In genomic region chr3:40725026-40725425, GRCh38 we compare ENCODE assay signal across 23 cellular contexts.
DNase-seq lines count a peak whose midpoint lies in the region; ATAC-seq lines count a peak whose summit lies in the region.
"Had no signal": no experiment of that assay in that cellular context is flagged by ENCODE, and none has a peak within 500 bp of the region (broad histone marks: within the 10 kb centered on the region; RNA-seq: fewer than 3 reads in every experiment).

No MANE protein-coding gene starts in this region.

- DNase-seq in COLO668 (lab: John Stamatoyannopoulos, UW; ENCODE audit: unreplicated experiment) = peak; percentile 60
- peak; percentile 98 for DNase-seq in G401 (ENCODE audit: low spot score)
- DNase-seq in NCI-H2196 (lab: John Stamatoyannopoulos, UW; ENCODE audit: unreplicated experiment) = peak; percentile 37
- peak; percentile 97 for DNase-seq in cerebellar cortex (ENCODE audit: low spot score)
- no peak for DNase-seq in H4 (ENCODE audit: low spot score)
- DNase-seq: activated CD4-positive, alpha-beta T cell treated with anti-CD3 and anti-CD28 coated beads for 4 hours; CD8-positive, alpha-beta memory T cell; colonic mucosa; effector CD8-positive, alpha-beta T cell; GF-D8; Kasumi-1; left ventricle myocardium inferior; mesenchymal stem cell; MV-4-11; NCI-H187; NCI-H510A treated with DMSO at 0.1 percent for 48 hours; SJCRH30; stimulated activated CD4-positive, alpha-beta T cell treated with anti-CD3 and anti-CD28 coated beads, Interleukin-4, amount 100 ng/mL, for 24 hours; T1000; transverse colon; WERI-Rb-1 had no signal

- in situ Hi-C loops in G401 (cut with HindIII; ENCODE audit: low sequenced_read_pairs) = no loop called here

- ATAC-seq in HG03571 (IDR thresholded peaks at IDR 0.05; ENCODE audit: unreplicated experiment) (no peak), GM18861 (IDR thresholded peaks at IDR 0.05; ENCODE audit: unreplicated experiment) (no peak)
